In genomic region chr22:37243402-37244113, GRCh38 we compare ENCODE assay signal across 9 cellular contexts. TPM values are rescaled to one million over a fixed set of nuclear protein-coding genes. Genes with fewer than 3 reads are reported as not detected.
DNase-seq lines count a peak whose midpoint lies in the region; ATAC-seq, FAIRE-seq and TF ChIP-seq lines count a peak whose summit lies in the region.
"Had no signal": no experiment of that assay in that cellular context is flagged by ENCODE, and none has a peak within 500 bp of the region (broad histone marks: within the 10 kb centered on the region; RNA-seq: fewer than 3 reads in every experiment).

No MANE protein-coding gene starts in this region.

- H3K27ac ChIP-seq in OCI-LY1 (ENCODE audit: low read depth, low read length, poor library complexity, severe bottlenecking) (peak overlapping the region; percentile 97), esophagus squamous epithelium (peak overlapping the region; percentile 4 to 80 (median 66))

- H3K9me3 ChIP-seq in OCI-LY1 (ENCODE audit: low read length) (no peaks in the 10 kb centered on the region), esophagus squamous epithelium (no peaks in the 10 kb centered on the region)

- H4K20me1 ChIP-seq in OCI-LY1 (ENCODE audit: insufficient read depth, low read length): no peaks in the 10 kb centered on the region

- H3K9ac ChIP-seq in OCI-LY1 (ENCODE audit: low read length): peak overlapping the region; percentile 91

- peaks cover 36% of the 10 kb centered on the region for H3K36me3 ChIP-seq in OCI-LY1 (ENCODE audit: insufficient read depth, low read length)
- no peaks in the 10 kb centered on the region for H3K36me3 ChIP-seq in esophagus squamous epithelium

- H2AFZ ChIP-seq in OCI-LY1 (ENCODE audit: low read length): no peak overlapping the region

- WGBS in esophagus squamous epithelium, 2 donors: 10 to 38% methylated on average over 1 to 7 of the region's 12 CpGs

- intact Hi-C loops in esophagus squamous epithelium (cut with DNase I): no loop called here

- peak; percentile 0 for ATAC-seq in stimulated activated naive CD8-positive, alpha-beta T cell treated with anti-CD3 and anti-CD28 coated beads, Interleukin-15, Interleukin-2, amounts not matched to agents 100 U/mL and 50 U/mL, for 24 hours

- FAIRE-seq in RCC 7860 (lab: Jason Lieb, UNC): no peak
- FAIRE-seq: G401.6 had no signal

- H3F3A ChIP-seq in OCI-LY1 (ENCODE audit: insufficient read depth, low read length): 0 out of 2 replicates have a peak, but pooled peaks cover 3% of the 10 kb centered on the region

- peak overlapping the region; percentile 80 for H3K4me2 ChIP-seq in OCI-LY1 (ENCODE audit: low read length)

- no peak for TF ChIP-seq POLR2A in esophagus squamous epithelium (IDR thresholded peaks at IDR 0.05)

- peaks cover 77% of the 10 kb centered on the region for H3K4me1 ChIP-seq in OCI-LY1 (ENCODE audit: insufficient read depth, low read length, severe bottlenecking)
- H3K4me1 ChIP-seq in esophagus squamous epithelium: peaks cover 0 to 42% (median 7%) of the 10 kb centered on the region in 3 donors

- TF ChIP-seq CTCF in OCI-LY1 (IDR thresholded peaks at IDR 0.05; ENCODE audit: low read length): no peak
- no peak for TF ChIP-seq CTCF in esophagus squamous epithelium (IDR thresholded peaks at IDR 0.05)

- H3K9me2 ChIP-seq in OCI-LY1 (ENCODE audit: low read depth, low read length): no peaks in the 10 kb centered on the region

- H3K27me3 ChIP-seq in OCI-LY1 (ENCODE audit: insufficient read depth, low read length) (no peaks in the 10 kb centered on the region), esophagus squamous epithelium (peaks cover 0 to 68% (median 0%) of the 10 kb centered on the region in 4 donors)

- peaks cover 8% of the 10 kb centered on the region; the same call in 1 of the 2 replicates for H3K79me2 ChIP-seq in OCI-LY1 (ENCODE audit: insufficient read depth, low read length)

- H3K4me3 ChIP-seq in OCI-LY1 (ENCODE audit: low read depth, low read length, poor library complexity, severe bottlenecking) (peak overlapping the region; percentile 91), esophagus squamous epithelium (peak overlapping the region; percentile 31 to 64 (median 40))

- DNase-seq in activated CD8-positive, alpha-beta memory T cell treated with anti-CD3 and anti-CD28 coated beads for 24 hours: peak; percentile 70
- DNase-seq in activated CD8-positive, alpha-beta memory T cell treated with anti-CD3 and anti-CD28 coated beads, Interleukin-2, amount 50 U/mL, for 4 hours: no peak
- no peak for DNase-seq in esophagus squamous epithelium (lab: John Stamatoyannopoulos, UW)
- peak; percentile 27 for DNase-seq in stimulated activated naive CD8-positive, alpha-beta T cell treated with anti-CD3 and anti-CD28 coated beads, Interleukin-15, Interleukin-2, amounts not matched to agents 100 U/mL and 50 U/mL, for 24 hours
- DNase-seq in RCC 7860 (ENCODE audit: low spot score): no peak
- DNase-seq in NCI-H69 (lab: John Stamatoyannopoulos, UW): no peak
- no peak for DNase-seq in GM19240 (ENCODE audit: insufficient read length, low spot score)

RNA-seq across cellular contexts. Expression of gene RAC2, which starts 0.5 kb away (rescaled TPM):
- 10 to 100 TPM; 17.3 to 27.1 (median 19.6) TPM for total RNA-seq in esophagus squamous epithelium

RNA-seq across cellular contexts. Expression of gene SSTR3, which starts 31.3 kb away (rescaled TPM):
- not detected for total RNA-seq in esophagus squamous epithelium

RNA-seq across cellular contexts. Expression of gene CYTH4, which starts 38.8 kb away (rescaled TPM):
- total RNA-seq in esophagus squamous epithelium: 10 to 100 TPM in 1 of 4 donors, 1 to 10 TPM in 3; 1.9 to 10.3 (median 3.4) TPM

RNA-seq across cellular contexts. Expression of gene C1QTNF6, which starts 55.5 kb away (rescaled TPM):
- 1 to 10 TPM; 1.1 to 1.7 (median 1.4) TPM for total RNA-seq in esophagus squamous epithelium

Comparison
In these comparisons a context has a peak if more than half of its experiments do, and no peak if none do; other contexts are left out.
1. DNase-seq: peak in activated CD8-positive, alpha-beta memory T cell treated with anti-CD3 and anti-CD28 coated beads for 24 hours (single experiment) and stimulated activated naive CD8-positive, alpha-beta T cell treated with anti-CD3 and anti-CD28 coated beads, Interleukin-15, Interleukin-2, amounts not matched to agents 100 U/mL and 50 U/mL, for 24 hours (single experiment); none in activated CD8-positive, alpha-beta memory T cell treated with anti-CD3 and anti-CD28 coated beads, Interleukin-2, amount 50 U/mL, for 4 hours (single experiment), esophagus squamous epithelium (single experiment), RCC 7860 (single experiment), NCI-H69 (single experiment) and GM19240 (single experiment).